In genomic region chr13:51919531-51919930, GRCh38 we compare ENCODE assay signal across 19 cellular contexts. TPM values are rescaled to one million over a fixed set of nuclear protein-coding genes. Genes with fewer than 3 reads are reported as not detected.
DNase-seq lines count a peak whose midpoint lies in the region; ATAC-seq and TF ChIP-seq lines count a peak whose summit lies in the region.
"Had no signal": no experiment of that assay in that cellular context is flagged by ENCODE, and none has a peak within 500 bp of the region (broad histone marks: within the 10 kb centered on the region; RNA-seq: fewer than 3 reads in every experiment).

No MANE protein-coding gene starts in this region.

- TF ChIP-seq CTCF in heart left ventricle (IDR thresholded peaks at IDR 0.05) (no peak), VCaP (conservative IDR thresholded peaks at IDR 0.05) (no peak)

- H3K4me3 Mint-ChIP-seq in activated CD4-positive, alpha-beta T cell treated with anti-CD3 and anti-CD28 coated beads for 36 hours: no peak overlapping the region

- H3K4me1 ChIP-seq in heart left ventricle: no peaks in the 10 kb centered on the region

- 87 to 95% (median 88%) methylated on average over 9 of the region's 9 CpGs for WGBS in heart left ventricle, 4 donors

- TF ChIP-seq POLR2A in heart left ventricle (IDR thresholded peaks at IDR 0.05): no peak

- no peaks in the 10 kb centered on the region for H3K27me3 ChIP-seq in heart left ventricle

- H3K27ac ChIP-seq in heart left ventricle (no peak overlapping the region), VCaP (peak overlapping the region; percentile 64)
- H3K27ac ChIP-seq: KMS-11 had no signal

- CTCF ChIA-PET in activated CD4-positive, alpha-beta T cell treated with anti-CD3 and anti-CD28 coated beads for 36 hours (lab: Charles Lee): no interaction called here

- no peaks in the 10 kb centered on the region for H3K36me3 Mint-ChIP-seq in activated CD4-positive, alpha-beta T cell treated with anti-CD3 and anti-CD28 coated beads for 36 hours (ENCODE audit: low read depth)

- peaks cover 13% of the 10 kb centered on the region for H3K4me1 Mint-ChIP-seq in activated CD4-positive, alpha-beta T cell treated with anti-CD3 and anti-CD28 coated beads for 36 hours

- intact Hi-C loops in cardiac septum (cut with DNase I): no loop called here
- intact Hi-C loops in heart left ventricle (cut with DNase I): no loop called here
- intact Hi-C loops in posterior vena cava (cut with DNase I): no loop called here
- intact Hi-C loops in activated CD4-positive, alpha-beta T cell treated with anti-CD3 and anti-CD28 coated beads for 36 hours (cut with DNase I, micrococcal nuclease): no loop called here

- H3K27me3 Mint-ChIP-seq in activated CD4-positive, alpha-beta T cell treated with anti-CD3 and anti-CD28 coated beads for 36 hours: no peaks in the 10 kb centered on the region

- H3K27ac Mint-ChIP-seq in activated CD4-positive, alpha-beta T cell treated with anti-CD3 and anti-CD28 coated beads for 36 hours: no peak overlapping the region

- peaks cover 0 to 5% (median 0%) of the 10 kb centered on the region in 9 donors for H3K36me3 ChIP-seq in heart left ventricle

- DNase-seq in cardiac septum (ENCODE audit: low spot score): peak; percentile 19
- DNase-seq in heart left ventricle: no peak
- peak; percentile 66 for DNase-seq in NCI-H146 treated with DMSO at 0.1 percent for 48 hours (lab: John Stamatoyannopoulos, UW; ENCODE audit: unreplicated experiment)
- peak; percentile 58 for DNase-seq in posterior vena cava (ENCODE audit: low spot score)
- DNase-seq in activated CD4-positive, alpha-beta T cell treated with anti-CD3 and anti-CD28 coated beads for 36 hours: no peak
- DNase-seq in NOMO-1 (lab: John Stamatoyannopoulos, UW; ENCODE audit: unreplicated experiment in 2 of 2): no peak
- DNase-seq in NCI-H446 (lab: John Stamatoyannopoulos, UW): no peak
- DNase-seq: C1 segment of cervical spinal cord, H7, MM.1S, NCI-H1092 treated with DMSO at 0.1 percent for 48 hours, NCI-H2029 treated with DMSO at 0.1 percent for 48 hours, NCI-H526 treated with DMSO at 0.1 percent for 48 hours, SHP77 treated with DMSO at 0.1 percent for 48 hours had no signal

- no peaks in the 10 kb centered on the region for H3K9me3 Mint-ChIP-seq in activated CD4-positive, alpha-beta T cell treated with anti-CD3 and anti-CD28 coated beads for 36 hours (ENCODE audit: low read depth)

- POLR2A ChIA-PET in activated CD4-positive, alpha-beta T cell treated with anti-CD3 and anti-CD28 coated beads for 36 hours (lab: Charles Lee): interaction anchor here (0.5 kb wide), 1 partner anchor 9 kb away, joined by 3 read pairs; no protein-coding TSS in a partner anchor

- no peak for ATAC-seq in heart left ventricle
- no peak for ATAC-seq in activated CD4-positive, alpha-beta T cell treated with anti-CD3 and anti-CD28 coated beads for 36 hours
- ATAC-seq: SK-N-SH treated with all-trans-retinoic acid at 6 μM for 48 hours had no signal

- H3K4me3 ChIP-seq in heart left ventricle: no peak overlapping the region

- no peaks in the 10 kb centered on the region for H3K9me3 ChIP-seq in heart left ventricle

RNA-seq across cellular contexts. Expression of gene CCDC70, which starts 57.8 kb away (rescaled TPM):
- total RNA-seq in cardiac septum (not detected), heart left ventricle (not detected), posterior vena cava (not detected)
- not detected for polyA plus RNA-seq in heart left ventricle
- not detected for total RNA-seq in activated CD4-positive, alpha-beta T cell treated with anti-CD3 and anti-CD28 coated beads for 36 hours
- total RNA-seq: A673; H7; T-helper 1 cell treated with Interleukin-12 subunit alpha and Interleukin-12 subunit beta and Interleukin-4 antibody, amounts not matched to agents 30 ng/mL and 1 ng/mL, for 36 hours had no signal

Comparison
In these comparisons a context has a peak if more than half of its experiments do, and no peak if none do; other contexts are left out.
1. DNase-seq: peak in cardiac septum (single experiment), NCI-H146 treated with DMSO at 0.1 percent for 48 hours (single experiment) and posterior vena cava (single experiment); none in heart left ventricle (0 of 5), activated CD4-positive, alpha-beta T cell treated with anti-CD3 and anti-CD28 coated beads for 36 hours (single experiment), NOMO-1 (0 of 2) and NCI-H446 (0 of 2).